Comparison of ENCODE assay signal across 9 cellular contexts in the genomic region with DNA sequence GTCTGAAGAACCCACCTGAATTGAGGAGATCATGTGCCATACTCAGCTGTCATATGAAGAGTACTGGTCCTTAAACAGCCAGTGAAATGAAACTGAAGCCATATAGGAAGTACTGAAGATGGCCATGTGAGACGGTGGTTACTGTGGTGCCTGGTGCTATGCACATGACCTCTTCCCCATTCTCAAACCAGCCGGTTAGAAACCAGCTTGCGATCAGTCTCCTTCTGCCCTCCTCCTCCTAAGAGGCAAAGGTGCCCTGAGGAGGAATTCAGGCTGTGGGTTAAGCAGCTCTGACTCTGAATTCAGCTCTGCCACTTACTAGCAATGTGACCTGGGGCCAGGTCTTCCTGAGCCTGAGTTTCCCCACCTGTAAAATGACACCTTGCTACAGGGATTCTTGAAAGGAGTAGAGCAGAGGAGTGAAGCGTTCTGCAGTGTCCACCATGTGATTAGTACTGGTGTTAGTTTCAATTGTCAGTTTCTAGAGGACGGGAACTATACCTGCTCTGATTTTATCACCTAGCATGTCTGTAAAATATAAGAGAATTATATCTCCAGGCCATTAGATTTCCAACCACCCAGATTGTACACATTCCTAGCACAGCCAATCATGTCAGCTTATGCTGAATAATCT. TPM values are rescaled to one million over a fixed set of nuclear protein-coding genes. Genes with fewer than 3 reads are reported as not detected.
DNase-seq lines count a peak whose midpoint lies in the region; ATAC-seq and TF ChIP-seq lines count a peak whose summit lies in the region.
"Had no signal": no experiment of that assay in that cellular context is flagged by ENCODE, and none has a peak within 500 bp of the region (broad histone marks: within the 10 kb centered on the region; RNA-seq: fewer than 3 reads in every experiment).

No MANE protein-coding gene starts in this region.

- in situ Hi-C loops in KBM-7 (cut with MboI; ENCODE audit: low pct_unique_long_range_greater_than_20kb, low sequenced_read_pairs) = no loop called here

- H3K27me3 Mint-ChIP-seq in activated T-helper 17 cell treated with anti-CD3 and anti-CD28 coated beads, Interleukin-2, amount 50 U/mL, for 72 hours = no peaks in the 10 kb centered on the region

- TF ChIP-seq POLR2A in GM18505 (IDR thresholded peaks at IDR 0.05; ENCODE audit: borderline replicate concordance, extremely low read depth, insufficient read depth, insufficient read length) = peak; percentile 23

- H3K36me3 ChIP-seq in H7 (replicated peaks; ENCODE audit: control insufficient read depth, insufficient read depth, low read length) = no peaks in the 10 kb centered on the region; the same call in none of the 2 replicates

- DNase-seq in KBM-7 (peak; percentile 83), islet precursor cell (peak; percentile 66), SW480 (ENCODE audit: low spot score) (no peak), middle frontal gyrus (ENCODE audit: extremely low spot score, low spot score) (no peak), H7 (no peak)
- DNase-seq: left cardiac atrium had no signal

- no peaks in the 10 kb centered on the region for H3K27me3 ChIP-seq in H7 (ENCODE audit: control insufficient read depth, insufficient read depth, low read length)

- no peak overlapping the region for H3K4me3 Mint-ChIP-seq in activated T-helper 17 cell treated with anti-CD3 and anti-CD28 coated beads, Interleukin-2, amount 50 U/mL, for 72 hours

- ATAC-seq in GM18505 (IDR thresholded peaks at IDR 0.05; ENCODE audit: unreplicated experiment) = peak; percentile 88
- peak; percentile 93 for ATAC-seq in GM21619 (IDR thresholded peaks at IDR 0.05; ENCODE audit: unreplicated experiment)
- no peak for ATAC-seq in activated T-helper 17 cell treated with anti-CD3 and anti-CD28 coated beads, Interleukin-2, amount 50 U/mL, for 72 hours (replicated peaks)

- peaks cover 39% of the 10 kb centered on the region for H3K36me3 Mint-ChIP-seq in activated T-helper 17 cell treated with anti-CD3 and anti-CD28 coated beads, Interleukin-2, amount 50 U/mL, for 72 hours (ENCODE audit: low read depth)

- no peaks in the 10 kb centered on the region for H3K9me3 Mint-ChIP-seq in activated T-helper 17 cell treated with anti-CD3 and anti-CD28 coated beads, Interleukin-2, amount 50 U/mL, for 72 hours

- no peak overlapping the region for H3K27ac Mint-ChIP-seq in activated T-helper 17 cell treated with anti-CD3 and anti-CD28 coated beads, Interleukin-2, amount 50 U/mL, for 72 hours

- peaks cover 5% of the 10 kb centered on the region for H3K4me1 Mint-ChIP-seq in activated T-helper 17 cell treated with anti-CD3 and anti-CD28 coated beads, Interleukin-2, amount 50 U/mL, for 72 hours

- H3K4me3 ChIP-seq in H7 (ENCODE audit: insufficient read depth, low read depth, low read length) = no peak overlapping the region

RNA-seq across cellular contexts. Expression of gene FECH, which starts 5.1 kb away (rescaled TPM):
- 10 to 100 TPM; 15.0 to 26.2 TPM for total RNA-seq in activated T-helper 17 cell treated with anti-CD3 and anti-CD28 coated beads, Interleukin-2, amount 50 U/mL, for 72 hours
- 30.4 and 33.0 TPM in 2 replicates for total RNA-seq in H7 (2014; rRNA removed; shearing (Covaris generic))

RNA-seq across cellular contexts. Expression of gene NARS1, which starts 40.2 kb away (rescaled TPM):
- total RNA-seq in activated T-helper 17 cell treated with anti-CD3 and anti-CD28 coated beads, Interleukin-2, amount 50 U/mL, for 72 hours = 10 to 100 TPM; 43.0 to 99.0 TPM
- total RNA-seq in H7 (2014; rRNA removed; shearing (Covaris generic)) = 198 and 205 TPM in 2 replicates

Comparison
In these comparisons a context has a peak if more than half of its experiments do, and no peak if none do; other contexts are left out.
1. DNase-seq: peak in KBM-7 (single experiment) and islet precursor cell (single experiment); none in SW480 (single experiment), middle frontal gyrus (single experiment) and H7 (single experiment).